In genomic region chr2:28329184-28329583, GRCh38 we compare ENCODE assay signal across 17 cellular contexts.
"Had no signal": no experiment of that assay in that cellular context is flagged by ENCODE, and none has a peak within 500 bp of the region (broad histone marks: within the 10 kb centered on the region; RNA-seq: fewer than 3 reads in every experiment).

No MANE protein-coding gene starts in this region.

- H3K27ac ChIP-seq: colonic mucosa, foreskin keratinocyte, left ventricle myocardium inferior, lower lobe of right lung, right atrium auricular region had no signal

- ATAC-seq: foreskin keratinocyte; lower lobe of right lung; natural killer cell treated with Interleukin-12 subunit alpha and Interleukin-12 subunit beta and Interleukin-15 and Interleukin-18, amount 100 ng/mL, for 72 hours; stimulated activated naive CD8-positive, alpha-beta T cell treated with anti-CD3 and anti-CD28 coated beads, Interleukin-15, Interleukin-2, amounts not matched to agents 100 U/mL and 50 U/mL, for 24 hours had no signal

- H3K27me3 ChIP-seq: colonic mucosa, foreskin keratinocyte, right atrium auricular region, tibial nerve had no signal

- H3K4me3 ChIP-seq: colonic mucosa, left ventricle myocardium inferior, lower lobe of right lung, right atrium auricular region, smooth muscle cell, tibial nerve had no signal

- H3K36me3 ChIP-seq: colonic mucosa, left ventricle myocardium inferior, lower lobe of right lung, right atrium auricular region, tibial nerve had no signal

- H3K4me2 ChIP-seq: smooth muscle cell had no signal

- H3K4me3 Mint-ChIP-seq: endodermal cell; immature natural killer cell; memory B cell; natural killer cell treated with Interleukin-12 subunit alpha and Interleukin-12 subunit beta and Interleukin-15 and Interleukin-18, amount 100 ng/mL, for 72 hours had no signal

- H3K27ac Mint-ChIP-seq: endodermal cell; memory B cell; natural killer cell treated with Interleukin-12 subunit alpha and Interleukin-12 subunit beta and Interleukin-15 and Interleukin-18, amount 100 ng/mL, for 72 hours had no signal

- H3K4me1 ChIP-seq: colonic mucosa had no signal

- H3K9me3 ChIP-seq: colonic mucosa, left ventricle myocardium inferior, lower lobe of right lung, right atrium auricular region, tibial nerve had no signal

- DNase-seq: cerebellar nuclear complex; colonic mucosa; effector CD4-positive, alpha-beta T cell; erythroblast; foreskin keratinocyte; immature natural killer cell; left ventricle myocardium inferior; lower lobe of right lung; midbrain; stimulated activated CD4-positive, alpha-beta T cell treated with anti-CD3 and anti-CD28 coated beads, Interleukin-2, amount 100 ng/mL, for 48 hours; stimulated activated naive CD8-positive, alpha-beta T cell treated with anti-CD3 and anti-CD28 coated beads, Interleukin-15, Interleukin-2, amounts not matched to agents 100 U/mL and 50 U/mL, for 24 hours had no signal

- H3K27me3 Mint-ChIP-seq: memory B cell; natural killer cell treated with Interleukin-12 subunit alpha and Interleukin-12 subunit beta and Interleukin-15 and Interleukin-18, amount 100 ng/mL, for 72 hours had no signal

- H3K4me1 Mint-ChIP-seq: immature natural killer cell, memory B cell had no signal

- H3K9me3 Mint-ChIP-seq: immature natural killer cell; memory B cell; natural killer cell treated with Interleukin-12 subunit alpha and Interleukin-12 subunit beta and Interleukin-15 and Interleukin-18, amount 100 ng/mL, for 72 hours had no signal
